ENCODE assay signal across 8 cellular contexts in genomic region chr2:17517481-17518211, GRCh38. TPM values are rescaled to one million over a fixed set of nuclear protein-coding genes. Genes with fewer than 3 reads are reported as not detected.
DNase-seq lines count a peak whose midpoint lies in the region; ATAC-seq and TF ChIP-seq lines count a peak whose summit lies in the region.

No MANE protein-coding gene starts in this region.

- H3K4me3 ChIP-seq in GM08714 (ENCODE audit: low read length) (peak overlapping the region; percentile 62; the same call in 1 of the 2 replicates), RWPE2 (ENCODE audit: severe bottlenecking) (peak overlapping the region; percentile 34), iPS-18a (ENCODE audit: low read length) (peak overlapping the region; percentile 62), tibial artery (peak overlapping the region; percentile 47 to 57)

- TF ChIP-seq CTCF in HFFc6 (IDR thresholded peaks at IDR 0.05) (no peak), RWPE2 (IDR thresholded peaks at IDR 0.05; ENCODE audit: poor library complexity, severe bottlenecking) (no peak), tibial artery (IDR thresholded peaks at IDR 0.05) (no peak)

- H3K36me3 ChIP-seq in RWPE2 (ENCODE audit: low read depth) (no peaks in the 10 kb centered on the region), iPS-18a (ENCODE audit: control insufficient read depth, low read depth, low read length) (no peaks in the 10 kb centered on the region), tibial artery (no peaks in the 10 kb centered on the region)

- no peaks in the 10 kb centered on the region for H3K9me3 Mint-ChIP-seq in HFFc6

- H3K27me3 Mint-ChIP-seq in HFFc6 (ENCODE audit: insufficient read depth): no peaks in the 10 kb centered on the region; the same call in 1 of the 2 replicates

- H3K27me3 ChIP-seq in RWPE2 (ENCODE audit: insufficient read depth, poor library complexity, severe bottlenecking) (peaks cover 8% of the 10 kb centered on the region), iPS-18a (ENCODE audit: control insufficient read depth, insufficient read depth, low read length) (no peaks in the 10 kb centered on the region), tibial artery (no peaks in the 10 kb centered on the region)

- DNase-seq in HFFc6: no peak
- DNase-seq in RWPE2 (ENCODE audit: low spot score): no peak
- DNase-seq in tibial artery: no peak
- DNase-seq in NCI-H446 treated with DMSO at 0.1 percent for 48 hours (lab: John Stamatoyannopoulos, UW): no peak
- no peak for DNase-seq in NCI-H345 (lab: John Stamatoyannopoulos, UW)
- DNase-seq in HK-2 (ENCODE audit: unreplicated experiment): no peak

- peak overlapping the region; percentile 42 for H3K9ac ChIP-seq in iPS-18a (ENCODE audit: low read length)

- no peak overlapping the region for H3K27ac Mint-ChIP-seq in HFFc6

- H3K36me3 Mint-ChIP-seq in HFFc6 (ENCODE audit: low read depth): no peaks in the 10 kb centered on the region

- peak; percentile 23; the same call in 2 of the 3 replicates for ATAC-seq in RWPE2 (ENCODE audit: low read depth)

- peak overlapping the region; percentile 85 for H3K4me3 Mint-ChIP-seq in HFFc6

- peaks cover 6% of the 10 kb centered on the region for H3K4me1 ChIP-seq in RWPE2 (ENCODE audit: insufficient read depth, poor library complexity, severe bottlenecking)
- peaks cover 24% of the 10 kb centered on the region for H3K4me1 ChIP-seq in iPS-18a (ENCODE audit: control insufficient read depth, low read depth, low read length)
- H3K4me1 ChIP-seq in tibial artery: peaks cover 0 to 8% (median 3%) of the 10 kb centered on the region in 4 donors

- H3K9me3 ChIP-seq in RWPE2 (ENCODE audit: severe bottlenecking) (no peaks in the 10 kb centered on the region), iPS-18a (ENCODE audit: control insufficient read depth, low read depth, low read length) (no peaks in the 10 kb centered on the region), tibial artery (no peaks in the 10 kb centered on the region)

- intact Hi-C loops in tibial artery (cut with DNase I; ENCODE audit: low total_unique reads): no loop called here

- 0 out of 2 replicates have a peak, but pooled peaks cover 5% of the 10 kb centered on the region for H3K4me1 Mint-ChIP-seq in HFFc6 (ENCODE audit: low read depth)

- H3K27ac ChIP-seq in RWPE2 (ENCODE audit: poor library complexity, severe bottlenecking) (no peak overlapping the region), iPS-18a (ENCODE audit: low read length) (no peak overlapping the region), tibial artery (peak overlapping the region; percentile 70 to 79)

RNA-seq across cellular contexts. Expression of gene RAD51AP2, which starts 0.6 kb away (rescaled TPM):
- not detected for total RNA-seq in HFFc6 (2021; fragmentation: NEBNext Ultra II Directional; extraction: Animal tissue kit (Norgen Biotek cat#: 25700))

RNA-seq across cellular contexts. Expression of gene VSNL1, which starts 22.9 kb away (rescaled TPM):
- not detected for total RNA-seq in HFFc6 (2021; fragmentation: NEBNext Ultra II Directional; extraction: Animal tissue kit (Norgen Biotek cat#: 25700))

Comparison
In these comparisons a context has a peak if more than half of its experiments do, and no peak if none do; other contexts are left out.
1. H3K27ac ChIP-seq: peak in tibial artery (2 of 2); none in RWPE2 (single experiment) and iPS-18a (single experiment).
2. Peak in every context shown above with its lines, with median percentiles within 50 percentile points of each other: H3K4me3 ChIP-seq.